ENCODE assay signal across 8 cellular contexts in genomic region chr2:128322651-128323491, GRCh38. TPM values are rescaled to one million over a fixed set of nuclear protein-coding genes. Genes with fewer than 3 reads are reported as not detected.
DNase-seq lines count a peak whose midpoint lies in the region; ATAC-seq and TF ChIP-seq lines count a peak whose summit lies in the region.

No MANE protein-coding gene starts in this region.

- peaks cover 9 to 35% (median 10%) of the 10 kb centered on the region in 3 donors for H3K27me3 Mint-ChIP-seq in CD14-positive monocyte (ENCODE audit: low read depth in 3 of 3)
- H3K27me3 Mint-ChIP-seq in T-cell = no peaks in the 10 kb centered on the region

- H3K4me2 ChIP-seq in neuronal stem cell (ENCODE audit: insufficient read depth, low read length, poor library complexity, severe bottlenecking) = peak overlapping the region; percentile 93

- H3K4me1 ChIP-seq in esophagus muscularis mucosa (peaks cover 32 to 75% (median 48%) of the 10 kb centered on the region in 4 donors), neuronal stem cell (ENCODE audit: control insufficient read depth in 2 of 2, insufficient read depth in 1 of 2, low read depth in 1 of 2, low read length in 2 of 2) (peaks cover 11 to 17% of the 10 kb centered on the region in 2 donors)

- H2BK5ac ChIP-seq in neuronal stem cell (ENCODE audit: low read length) = no peak overlapping the region

- CTCF ChIA-PET in T-cell (lab: Charles Lee) = interaction anchor here in 1 of 2 donors (0.7 kb wide), 1 partner anchor 682 kb away, joined by 5 read pairs; no protein-coding TSS in a partner anchor

- peak overlapping the region; percentile 62 to 75 for H3K4me3 Mint-ChIP-seq in CD14-positive monocyte
- H3K4me3 Mint-ChIP-seq in T-cell = peak overlapping the region; percentile 65 to 80 (median 67)

- peak overlapping the region; percentile 56 to 70 (median 67) for H3K4me3 ChIP-seq in esophagus muscularis mucosa
- no peak overlapping the region for H3K4me3 ChIP-seq in neuronal stem cell (ENCODE audit: low read length in 2 of 2)

- WGBS in esophagus muscularis mucosa = 20% methylated on average over 2 of the region's 29 CpGs
- no CpG with 5 or more reads among the region's 29 CpGs for WGBS in neuronal stem cell (ENCODE audit: extremely low coverage in 2 of 2, insufficient read length in 2 of 2, insufficient replicate concordance in 1 of 2), 2 donors

- peak overlapping the region; percentile 94 for H2BK120ac ChIP-seq in neuronal stem cell (ENCODE audit: low read depth, low read length)

- peaks cover 0 to 2% (median 0%) of the 10 kb centered on the region in 7 donors for H3K9me3 Mint-ChIP-seq in CD14-positive monocyte
- no peaks in the 10 kb centered on the region for H3K9me3 Mint-ChIP-seq in T-cell

- peak overlapping the region; percentile 99 for H2BK12ac ChIP-seq in neuronal stem cell (ENCODE audit: low read length)

- peak overlapping the region; percentile 89 for H4K91ac ChIP-seq in neuronal stem cell (ENCODE audit: low read depth, low read length, poor library complexity)

- H3K79me1 ChIP-seq in neuronal stem cell (ENCODE audit: low read depth, low read length) = peaks cover under 1% of the 10 kb centered on the region

- TF ChIP-seq CTCF in CD14-positive monocyte (IDR thresholded peaks at IDR 0.05) (no peak), esophagus muscularis mucosa (IDR thresholded peaks at IDR 0.05) (no peak)

- peak overlapping the region; percentile 56 for H3K14ac ChIP-seq in neuronal stem cell (ENCODE audit: low read length)

- H3K9me3 ChIP-seq in esophagus muscularis mucosa (no peaks in the 10 kb centered on the region), neuronal stem cell (replicated peaks in 1 of 2; ENCODE audit: control insufficient read depth in 2 of 2, insufficient read depth in 1 of 2, low read depth in 1 of 2, low read length in 2 of 2) (no peaks in the 10 kb centered on the region)

- no peak for TF ChIP-seq POLR2A in esophagus muscularis mucosa (IDR thresholded peaks at IDR 0.05; ENCODE audit: low read depth)

- H3K27ac Mint-ChIP-seq in CD14-positive monocyte (peak overlapping the region in 3 of 7 donors; percentile 20 to 66 (median 58)), T-cell (peak overlapping the region in 1 of 2 donors; percentile 27)

- peak overlapping the region; percentile 97 for H2AFZ ChIP-seq in neuronal stem cell (ENCODE audit: low read length)

- H3K27ac ChIP-seq in esophagus muscularis mucosa (replicated peaks in 1 of 4) = peak overlapping the region; percentile 79 to 83 (median 80)
- H3K27ac ChIP-seq in neuronal stem cell (replicated peaks; ENCODE audit: low read length) = no peak overlapping the region

- no peaks in the 10 kb centered on the region for H3K27me3 ChIP-seq in esophagus muscularis mucosa
- H3K27me3 ChIP-seq in neuronal stem cell (ENCODE audit: control insufficient read depth in 3 of 3, insufficient read depth in 3 of 3, low read depth in 1 of 3, low read length in 3 of 3) = peaks cover 0 to 24% (median 0%) of the 10 kb centered on the region in 3 experiments

- intact Hi-C loops in CD14-positive monocyte (cut with micrococcal nuclease) (loop anchor here (5.0 to 10.0 kb wide), 3 partner anchors 182 to 432 kb away; no protein-coding TSS in a partner anchor), esophagus muscularis mucosa (cut with DNase I) (loop anchor here (5.0 to 10.0 kb wide), 2 partner anchors 142 to 414 kb away; no protein-coding TSS in a partner anchor)

- POLR2A ChIA-PET in T-cell (lab: Charles Lee) = no interaction called here

- TF ChIP-seq EP300 in esophagus muscularis mucosa (IDR thresholded peaks at IDR 0.05) = no peak

- H3K36me3 ChIP-seq in esophagus muscularis mucosa = no peaks in the 10 kb centered on the region
- no peaks in the 10 kb centered on the region for H3K36me3 ChIP-seq in neuronal stem cell (replicated peaks in 1 of 2; ENCODE audit: control insufficient read depth in 2 of 2, insufficient read depth in 2 of 2, low read length in 2 of 2)

- ATAC-seq in T-cell (replicated peaks in 1 of 4) (no peak), HG02970 (IDR thresholded peaks at IDR 0.05; ENCODE audit: low FRiP score, unreplicated experiment) (no peak), GM21367 (IDR thresholded peaks at IDR 0.05; ENCODE audit: unreplicated experiment) (no peak)

- H3K9ac ChIP-seq in neuronal stem cell (ENCODE audit: low read depth, low read length, poor library complexity) = peak overlapping the region; percentile 83

- H3K23ac ChIP-seq in neuronal stem cell (ENCODE audit: low read depth, low read length, poor library complexity) = peak overlapping the region; percentile 89

- peak overlapping the region; percentile 86 for H2BK15ac ChIP-seq in neuronal stem cell (ENCODE audit: low read length)

- H3K18ac ChIP-seq in neuronal stem cell (ENCODE audit: low read length) = peak overlapping the region; percentile 99

- peak overlapping the region; percentile 97 for H2AK5ac ChIP-seq in neuronal stem cell (ENCODE audit: low read depth, low read length)

- peak overlapping the region; percentile 98 for H3K4ac ChIP-seq in neuronal stem cell (ENCODE audit: low read length)

- H3K4me1 Mint-ChIP-seq in CD14-positive monocyte (peaks cover 13% of the 10 kb centered on the region), T-cell (peaks cover 12% of the 10 kb centered on the region in 3 donors)

- DNase-seq in CD14-positive monocyte (ENCODE audit: low spot score) = peak; percentile 44
- peak in 5 of 34 experiments; percentile 0 to 24 (median 5) for DNase-seq in T-cell
- DNase-seq in esophagus muscularis mucosa (ENCODE audit: extremely low spot score) = peak; percentile 91
- no peak for DNase-seq in neuronal stem cell (ENCODE audit: low spot score)
- DNase-seq in midbrain (lab: John Stamatoyannopoulos, UW) = no peak
- DNase-seq in superior temporal gyrus (ENCODE audit: extremely low spot score) = no peak

- H3K36me3 Mint-ChIP-seq in CD14-positive monocyte = no peaks in the 10 kb centered on the region
- no peaks in the 10 kb centered on the region for H3K36me3 Mint-ChIP-seq in T-cell

- H4K8ac ChIP-seq in neuronal stem cell (ENCODE audit: low read depth, low read length) = peak overlapping the region; percentile 82

RNA-seq across cellular contexts. Expression of gene HS6ST1, which starts 4.2 kb away (rescaled TPM):
- 1 to 10 TPM; 2.9 to 4.0 TPM for polyA plus RNA-seq in CD14-positive monocyte
- total RNA-seq in T-cell = 10 to 100 TPM in 3 of 5 donors, 1 to 10 TPM in 2; 7.6 to 15.6 (median 15.4) TPM
- 10 to 100 TPM; 17.4 to 62.2 (median 38.5) TPM for total RNA-seq in esophagus muscularis mucosa
- 32.8 TPM for polyA plus RNA-seq in neuronal stem cell (2013, experiment 1 of 2)
- polyA plus RNA-seq in neuronal stem cell (2013, experiment 2 of 2) = 32.8 TPM

Comparison
In these comparisons a context has a peak if more than half of its experiments do, and no peak if none do; other contexts are left out.
1. DNase-seq: peak in CD14-positive monocyte (single experiment) and esophagus muscularis mucosa (single experiment); none in neuronal stem cell (single experiment), midbrain (single experiment) and superior temporal gyrus (single experiment).
2. H3K4me3 ChIP-seq: peak in esophagus muscularis mucosa (4 of 4); none in neuronal stem cell (0 of 2).